1 cellular context compared by ENCODE assay signal in the genomic region with DNA sequence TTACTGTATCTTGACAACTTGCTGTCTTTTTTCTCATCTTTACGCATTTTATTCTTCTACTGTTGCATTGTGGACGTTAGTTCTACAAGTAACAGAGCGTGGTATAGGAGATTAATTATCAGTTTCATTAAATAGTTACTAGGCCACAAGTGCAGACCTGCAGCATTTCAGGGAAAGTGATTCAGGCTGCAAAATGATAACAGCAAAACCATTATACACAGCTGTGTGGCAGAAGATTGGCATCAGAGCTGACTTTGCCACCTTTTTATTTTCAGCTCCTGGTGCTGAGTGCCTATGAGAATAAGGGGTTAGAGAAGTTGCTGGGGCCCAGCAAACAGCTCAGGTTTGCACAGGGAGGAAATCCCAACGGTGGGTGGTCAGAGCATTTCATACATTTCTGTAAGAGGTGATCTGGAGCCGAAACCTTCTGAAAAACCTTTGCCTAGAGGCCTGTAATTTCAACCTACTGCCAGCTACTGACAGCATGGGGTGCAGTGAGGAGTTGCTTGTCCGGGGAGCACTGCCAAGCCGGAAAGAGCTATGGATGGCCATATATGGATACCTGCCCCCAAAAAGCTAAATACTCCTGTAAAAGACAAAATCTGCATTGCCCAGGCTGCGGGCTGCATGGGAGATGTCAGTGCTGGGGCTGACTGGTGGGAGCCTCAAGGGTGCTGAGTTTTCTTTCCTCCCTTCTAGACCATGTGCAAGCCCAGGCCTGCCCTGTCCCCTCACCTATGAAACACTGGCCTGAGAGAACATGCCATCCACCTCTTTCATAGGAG.
TF ChIP-seq lines count a peak whose summit lies in the region.

No MANE protein-coding gene starts in this region.

TF ChIP-seq in GM23338, 12 proteins besides CTCF, POLR2A, EP300 and RAD21:
- TF ChIP-seq EZH2 (IDR thresholded peaks at IDR 0.05; ENCODE audit: low read depth, unreplicated experiment) (no peak), EZH2phosphoT487 (IDR thresholded peaks at IDR 0.05; ENCODE audit: unreplicated experiment) (no peak), ZNF331 (CRISPR knock-in tag; IDR thresholded peaks at IDR 0.05; ENCODE audit: low read depth) (no peak)
- TF ChIP-seq, protein P1, sequence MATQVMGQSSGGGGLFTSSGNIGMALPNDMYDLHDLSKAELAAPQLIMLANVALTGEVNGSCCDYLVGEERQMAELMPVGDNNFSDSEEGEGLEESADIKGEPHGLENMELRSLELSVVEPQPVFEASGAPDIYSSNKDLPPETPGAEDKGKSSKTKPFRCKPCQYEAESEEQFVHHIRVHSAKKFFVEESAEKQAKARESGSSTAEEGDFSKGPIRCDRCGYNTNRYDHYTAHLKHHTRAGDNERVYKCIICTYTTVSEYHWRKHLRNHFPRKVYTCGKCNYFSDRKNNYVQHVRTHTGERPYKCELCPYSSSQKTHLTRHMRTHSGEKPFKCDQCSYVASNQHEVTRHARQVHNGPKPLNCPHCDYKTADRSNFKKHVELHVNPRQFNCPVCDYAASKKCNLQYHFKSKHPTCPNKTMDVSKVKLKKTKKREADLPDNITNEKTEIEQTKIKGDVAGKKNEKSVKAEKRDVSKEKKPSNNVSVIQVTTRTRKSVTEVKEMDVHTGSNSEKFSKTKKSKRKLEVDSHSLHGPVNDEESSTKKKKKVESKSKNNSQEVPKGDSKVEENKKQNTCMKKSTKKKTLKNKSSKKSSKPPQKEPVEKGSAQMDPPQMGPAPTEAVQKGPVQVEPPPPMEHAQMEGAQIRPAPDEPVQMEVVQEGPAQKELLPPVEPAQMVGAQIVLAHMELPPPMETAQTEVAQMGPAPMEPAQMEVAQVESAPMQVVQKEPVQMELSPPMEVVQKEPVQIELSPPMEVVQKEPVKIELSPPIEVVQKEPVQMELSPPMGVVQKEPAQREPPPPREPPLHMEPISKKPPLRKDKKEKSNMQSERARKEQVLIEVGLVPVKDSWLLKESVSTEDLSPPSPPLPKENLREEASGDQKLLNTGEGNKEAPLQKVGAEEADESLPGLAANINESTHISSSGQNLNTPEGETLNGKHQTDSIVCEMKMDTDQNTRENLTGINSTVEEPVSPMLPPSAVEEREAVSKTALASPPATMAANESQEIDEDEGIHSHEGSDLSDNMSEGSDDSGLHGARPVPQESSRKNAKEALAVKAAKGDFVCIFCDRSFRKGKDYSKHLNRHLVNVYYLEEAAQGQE (IDR thresholded peaks at IDR 0.05; ENCODE audit: unreplicated experiment): no peak
- TF ChIP-seq, protein P2, sequence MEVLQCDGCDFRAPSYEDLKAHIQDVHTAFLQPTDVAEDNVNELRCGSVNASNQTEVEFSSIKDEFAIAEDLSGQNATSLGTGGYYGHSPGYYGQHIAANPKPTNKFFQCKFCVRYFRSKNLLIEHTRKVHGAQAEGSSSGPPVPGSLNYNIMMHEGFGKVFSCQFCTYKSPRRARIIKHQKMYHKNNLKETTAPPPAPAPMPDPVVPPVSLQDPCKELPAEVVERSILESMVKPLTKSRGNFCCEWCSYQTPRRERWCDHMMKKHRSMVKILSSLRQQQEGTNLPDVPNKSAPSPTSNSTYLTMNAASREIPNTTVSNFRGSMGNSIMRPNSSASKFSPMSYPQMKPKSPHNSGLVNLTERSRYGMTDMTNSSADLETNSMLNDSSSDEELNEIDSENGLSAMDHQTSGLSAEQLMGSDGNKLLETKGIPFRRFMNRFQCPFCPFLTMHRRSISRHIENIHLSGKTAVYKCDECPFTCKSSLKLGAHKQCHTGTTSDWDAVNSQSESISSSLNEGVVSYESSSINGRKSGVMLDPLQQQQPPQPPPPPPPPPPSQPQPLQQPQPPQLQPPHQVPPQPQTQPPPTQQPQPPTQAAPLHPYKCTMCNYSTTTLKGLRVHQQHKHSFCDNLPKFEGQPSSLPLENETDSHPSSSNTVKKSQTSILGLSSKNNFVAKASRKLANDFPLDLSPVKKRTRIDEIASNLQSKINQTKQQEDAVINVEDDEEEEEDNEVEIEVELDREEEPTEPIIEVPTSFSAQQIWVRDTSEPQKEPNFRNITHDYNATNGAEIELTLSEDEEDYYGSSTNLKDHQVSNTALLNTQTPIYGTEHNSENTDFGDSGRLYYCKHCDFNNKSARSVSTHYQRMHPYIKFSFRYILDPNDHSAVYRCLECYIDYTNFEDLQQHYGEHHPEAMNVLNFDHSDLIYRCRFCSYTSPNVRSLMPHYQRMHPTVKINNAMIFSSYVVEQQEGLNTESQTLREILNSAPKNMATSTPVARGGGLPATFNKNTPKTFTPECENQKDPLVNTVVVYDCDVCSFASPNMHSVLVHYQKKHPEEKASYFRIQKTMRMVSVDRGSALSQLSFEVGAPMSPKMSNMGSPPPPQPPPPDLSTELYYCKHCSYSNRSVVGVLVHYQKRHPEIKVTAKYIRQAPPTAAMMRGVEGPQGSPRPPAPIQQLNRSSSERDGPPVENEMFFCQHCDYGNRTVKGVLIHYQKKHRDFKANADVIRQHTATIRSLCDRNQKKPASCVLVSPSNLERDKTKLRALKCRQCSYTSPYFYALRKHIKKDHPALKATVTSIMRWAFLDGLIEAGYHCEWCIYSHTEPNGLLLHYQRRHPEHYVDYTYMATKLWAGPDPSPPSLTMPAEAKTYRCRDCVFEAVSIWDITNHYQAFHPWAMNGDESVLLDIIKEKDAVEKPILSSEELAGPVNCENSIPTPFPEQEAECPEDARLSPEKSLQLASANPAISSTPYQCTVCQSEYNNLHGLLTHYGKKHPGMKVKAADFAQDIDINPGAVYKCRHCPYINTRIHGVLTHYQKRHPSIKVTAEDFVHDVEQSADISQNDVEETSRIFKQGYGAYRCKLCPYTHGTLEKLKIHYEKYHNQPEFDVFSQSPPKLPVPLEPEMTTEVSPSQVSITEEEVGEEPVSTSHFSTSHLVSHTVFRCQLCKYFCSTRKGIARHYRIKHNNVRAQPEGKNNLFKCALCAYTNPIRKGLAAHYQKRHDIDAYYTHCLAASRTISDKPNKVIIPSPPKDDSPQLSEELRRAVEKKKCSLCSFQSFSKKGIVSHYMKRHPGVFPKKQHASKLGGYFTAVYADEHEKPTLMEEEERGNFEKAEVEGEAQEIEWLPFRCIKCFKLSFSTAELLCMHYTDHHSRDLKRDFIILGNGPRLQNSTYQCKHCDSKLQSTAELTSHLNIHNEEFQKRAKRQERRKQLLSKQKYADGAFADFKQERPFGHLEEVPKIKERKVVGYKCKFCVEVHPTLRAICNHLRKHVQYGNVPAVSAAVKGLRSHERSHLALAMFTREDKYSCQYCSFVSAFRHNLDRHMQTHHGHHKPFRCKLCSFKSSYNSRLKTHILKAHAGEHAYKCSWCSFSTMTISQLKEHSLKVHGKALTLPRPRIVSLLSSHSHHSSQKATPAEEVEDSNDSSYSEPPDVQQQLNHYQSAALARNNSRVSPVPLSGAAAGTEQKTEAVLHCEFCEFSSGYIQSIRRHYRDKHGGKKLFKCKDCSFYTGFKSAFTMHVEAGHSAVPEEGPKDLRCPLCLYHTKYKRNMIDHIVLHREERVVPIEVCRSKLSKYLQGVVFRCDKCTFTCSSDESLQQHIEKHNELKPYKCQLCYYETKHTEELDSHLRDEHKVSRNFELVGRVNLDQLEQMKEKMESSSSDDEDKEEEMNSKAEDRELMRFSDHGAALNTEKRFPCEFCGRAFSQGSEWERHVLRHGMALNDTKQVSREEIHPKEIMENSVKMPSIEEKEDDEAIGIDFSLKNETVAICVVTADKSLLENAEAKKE (CRISPR knock-in tag; IDR thresholded peaks at IDR 0.05): no peak
TF ChIP-seq in GM23338: peak in this region for 0.
